ENCODE assay signal across 8 cellular contexts in the genomic region with DNA sequence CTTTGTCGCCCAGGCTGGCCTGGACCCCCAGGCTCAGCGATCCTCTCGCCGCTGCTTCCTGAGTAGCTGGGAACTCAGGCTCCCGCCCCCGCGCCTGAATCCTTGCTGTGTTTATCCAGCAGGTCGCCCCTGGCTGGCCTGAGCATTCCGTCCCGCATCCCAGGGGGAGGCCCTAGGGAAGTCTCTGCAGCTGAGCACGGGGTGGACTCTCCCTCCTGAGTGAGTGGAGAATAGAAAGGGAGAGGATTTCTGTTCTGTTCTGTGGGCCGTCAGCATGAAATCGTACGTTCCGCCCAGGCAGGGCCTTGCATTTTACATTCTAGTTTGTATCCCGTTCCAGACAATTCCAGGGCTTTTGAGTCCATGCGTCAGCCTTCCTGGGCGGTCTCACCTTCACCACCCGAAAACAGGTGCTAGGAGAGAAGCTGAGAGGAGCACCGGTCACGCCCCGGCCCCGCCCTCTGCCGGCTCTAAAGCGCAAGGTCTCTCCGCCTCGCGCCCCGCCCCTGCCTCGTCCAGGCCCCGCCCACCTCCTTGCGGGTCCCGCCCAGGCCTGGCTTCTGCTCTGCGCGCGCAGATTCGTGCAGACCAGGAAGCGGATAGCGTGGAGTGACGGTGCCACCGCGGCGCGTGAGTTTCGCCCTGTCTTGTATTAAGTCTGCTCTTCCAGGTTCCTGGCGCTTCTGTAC. TPM values are rescaled to one million over a fixed set of nuclear protein-coding genes. Genes with fewer than 3 reads are reported as not detected.
A peak's percentile ranks its signal among the peaks of the same experiment; 100 is the strongest.
DNase-seq lines count a peak whose midpoint lies in the region; ATAC-seq and TF ChIP-seq lines count a peak whose summit lies in the region.

A gene (plus strand): TSS at position 586 of the 689 bp plus-strand sequence. CDS start 15,285 bp downstream, outside the sequence.

- intact Hi-C loops in head of caudate nucleus (cut with DNase I) (no loop called here), ovary (cut with DNase I) (no loop called here)

- H3K4me1 ChIP-seq in ovary (ENCODE audit: insufficient read depth) (no peaks in the 10 kb centered on the region), thymus (ENCODE audit: control insufficient read depth, insufficient read depth, low read length) (peaks cover 3% of the 10 kb centered on the region)

- peak; percentile 95 for ATAC-seq in HG02571 (IDR thresholded peaks at IDR 0.05; ENCODE audit: unreplicated experiment)
- ATAC-seq in SK-N-SH treated with all-trans-retinoic acid at 6 μM for 48 hours = peak; percentile 100

- H3K9me3 ChIP-seq in ovary (no peaks in the 10 kb centered on the region), thymus (ENCODE audit: control insufficient read depth) (no peaks in the 10 kb centered on the region)

- peak within 1 kb of the TSS; percentile 97 for H3K4me3 Mint-ChIP-seq in activated naive CD8-positive, alpha-beta T cell

- TF ChIP-seq EP300 in ovary (IDR thresholded peaks at IDR 0.05) = no peak

- peaks cover 31% of the 10 kb centered on the region for H3K4me1 Mint-ChIP-seq in activated naive CD8-positive, alpha-beta T cell (ENCODE audit: low read depth)

- peak within 1 kb of the TSS; percentile 95 for H3K27ac Mint-ChIP-seq in activated naive CD8-positive, alpha-beta T cell

- peaks cover 28% of the 10 kb centered on the region for H3K36me3 Mint-ChIP-seq in activated naive CD8-positive, alpha-beta T cell

- TF ChIP-seq CTCF in ovary (IDR thresholded peaks at IDR 0.05) = peak; percentile 30 to 56 (median 53)

- H3K4me3 ChIP-seq in ovary (peak within 1 kb of the TSS; percentile 74), thymus (ENCODE audit: low read length) (peak within 1 kb of the TSS; percentile 73)

- H3K36me3 ChIP-seq in ovary = no peaks in the 10 kb centered on the region
- peaks cover 13% of the 10 kb centered on the region for H3K36me3 ChIP-seq in thymus (ENCODE audit: control insufficient read depth, insufficient read depth)

- H3K9me3 Mint-ChIP-seq in activated naive CD8-positive, alpha-beta T cell (ENCODE audit: low read depth) = peaks cover 4% of the 10 kb centered on the region

- peak; percentile 79 for TF ChIP-seq POLR2A in GM10847 (IDR thresholded peaks at IDR 0.05; ENCODE audit: extremely low read depth, insufficient read length)
- TF ChIP-seq POLR2A in ovary (IDR thresholded peaks at IDR 0.05) = peak; percentile 63

- DNase-seq in NCI-H1048 (lab: John Stamatoyannopoulos, UW) = peak; percentile 82
- DNase-seq in head of caudate nucleus = peak; percentile 93 to 99 (median 97)
- peak; percentile 93 to 98 (median 95) for DNase-seq in ovary

- H3K27me3 Mint-ChIP-seq in activated naive CD8-positive, alpha-beta T cell = no peaks in the 10 kb centered on the region

- no peaks in the 10 kb centered on the region for H3K27me3 ChIP-seq in ovary
- H3K27me3 ChIP-seq in thymus (ENCODE audit: control insufficient read depth, insufficient read depth) = no peaks in the 10 kb centered on the region

- 1% methylated on average over 46 of the region's 46 CpGs for WGBS in ovary, 3 donors
- WGBS in thymus = 3% methylated on average over 46 of the region's 46 CpGs

- H3K27ac ChIP-seq in ovary = peak within 1 kb of the TSS; percentile 45 to 64
- H3K27ac ChIP-seq in thymus (ENCODE audit: low read depth) = peak within 1 kb of the TSS; percentile 81

TF ChIP-seq in SK-N-SH treated with all-trans-retinoic acid at 6 μM for 48 hours, 23 proteins besides CTCF, POLR2A, EP300 and RAD21:
- TF ChIP-seq, protein P1, sequence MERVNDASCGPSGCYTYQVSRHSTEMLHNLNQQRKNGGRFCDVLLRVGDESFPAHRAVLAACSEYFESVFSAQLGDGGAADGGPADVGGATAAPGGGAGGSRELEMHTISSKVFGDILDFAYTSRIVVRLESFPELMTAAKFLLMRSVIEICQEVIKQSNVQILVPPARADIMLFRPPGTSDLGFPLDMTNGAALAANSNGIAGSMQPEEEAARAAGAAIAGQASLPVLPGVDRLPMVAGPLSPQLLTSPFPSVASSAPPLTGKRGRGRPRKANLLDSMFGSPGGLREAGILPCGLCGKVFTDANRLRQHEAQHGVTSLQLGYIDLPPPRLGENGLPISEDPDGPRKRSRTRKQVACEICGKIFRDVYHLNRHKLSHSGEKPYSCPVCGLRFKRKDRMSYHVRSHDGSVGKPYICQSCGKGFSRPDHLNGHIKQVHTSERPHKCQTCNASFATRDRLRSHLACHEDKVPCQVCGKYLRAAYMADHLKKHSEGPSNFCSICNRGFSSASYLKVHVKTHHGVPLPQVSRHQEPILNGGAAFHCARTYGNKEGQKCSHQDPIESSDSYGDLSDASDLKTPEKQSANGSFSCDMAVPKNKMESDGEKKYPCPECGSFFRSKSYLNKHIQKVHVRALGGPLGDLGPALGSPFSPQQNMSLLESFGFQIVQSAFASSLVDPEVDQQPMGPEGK (CRISPR knock-in tag; IDR thresholded peaks at IDR 0.05; ENCODE audit: borderline replicate concordance) = no peak
- TF ChIP-seq ISL1 (CRISPR knock-in tag; IDR thresholded peaks at IDR 0.05) = no peak
- no peak for TF ChIP-seq ZNF565 (CRISPR knock-in tag; conservative IDR thresholded peaks at IDR 0.05; ENCODE audit: low read depth)
- TF ChIP-seq RARB (CRISPR knock-in tag; IDR thresholded peaks at IDR 0.05) = no peak
- TF ChIP-seq SNAI2 (CRISPR knock-in tag; IDR thresholded peaks at IDR 0.05) = no peak
- TF ChIP-seq BACH2 (CRISPR knock-in tag; IDR thresholded peaks at IDR 0.05; ENCODE audit: borderline replicate concordance) = no peak
- no peak for TF ChIP-seq TCF4 (CRISPR knock-in tag; IDR thresholded peaks at IDR 0.05; ENCODE audit: borderline replicate concordance)
- TF ChIP-seq, protein P2, sequence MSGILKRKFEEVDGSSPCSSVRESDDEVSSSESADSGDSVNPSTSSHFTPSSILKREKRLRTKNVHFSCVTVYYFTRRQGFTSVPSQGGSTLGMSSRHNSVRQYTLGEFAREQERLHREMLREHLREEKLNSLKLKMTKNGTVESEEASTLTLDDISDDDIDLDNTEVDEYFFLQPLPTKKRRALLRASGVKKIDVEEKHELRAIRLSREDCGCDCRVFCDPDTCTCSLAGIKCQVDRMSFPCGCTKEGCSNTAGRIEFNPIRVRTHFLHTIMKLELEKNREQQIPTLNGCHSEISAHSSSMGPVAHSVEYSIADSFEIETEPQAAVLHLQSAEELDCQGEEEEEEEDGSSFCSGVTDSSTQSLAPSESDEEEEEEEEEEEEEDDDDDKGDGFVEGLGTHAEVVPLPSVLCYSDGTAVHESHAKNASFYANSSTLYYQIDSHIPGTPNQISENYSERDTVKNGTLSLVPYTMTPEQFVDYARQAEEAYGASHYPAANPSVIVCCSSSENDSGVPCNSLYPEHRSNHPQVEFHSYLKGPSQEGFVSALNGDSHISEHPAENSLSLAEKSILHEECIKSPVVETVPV (CRISPR knock-in tag; IDR thresholded peaks at IDR 0.05) = no peak
- no peak for TF ChIP-seq ZFP3 (CRISPR knock-in tag; IDR thresholded peaks at IDR 0.05)
- TF ChIP-seq, protein P3, sequence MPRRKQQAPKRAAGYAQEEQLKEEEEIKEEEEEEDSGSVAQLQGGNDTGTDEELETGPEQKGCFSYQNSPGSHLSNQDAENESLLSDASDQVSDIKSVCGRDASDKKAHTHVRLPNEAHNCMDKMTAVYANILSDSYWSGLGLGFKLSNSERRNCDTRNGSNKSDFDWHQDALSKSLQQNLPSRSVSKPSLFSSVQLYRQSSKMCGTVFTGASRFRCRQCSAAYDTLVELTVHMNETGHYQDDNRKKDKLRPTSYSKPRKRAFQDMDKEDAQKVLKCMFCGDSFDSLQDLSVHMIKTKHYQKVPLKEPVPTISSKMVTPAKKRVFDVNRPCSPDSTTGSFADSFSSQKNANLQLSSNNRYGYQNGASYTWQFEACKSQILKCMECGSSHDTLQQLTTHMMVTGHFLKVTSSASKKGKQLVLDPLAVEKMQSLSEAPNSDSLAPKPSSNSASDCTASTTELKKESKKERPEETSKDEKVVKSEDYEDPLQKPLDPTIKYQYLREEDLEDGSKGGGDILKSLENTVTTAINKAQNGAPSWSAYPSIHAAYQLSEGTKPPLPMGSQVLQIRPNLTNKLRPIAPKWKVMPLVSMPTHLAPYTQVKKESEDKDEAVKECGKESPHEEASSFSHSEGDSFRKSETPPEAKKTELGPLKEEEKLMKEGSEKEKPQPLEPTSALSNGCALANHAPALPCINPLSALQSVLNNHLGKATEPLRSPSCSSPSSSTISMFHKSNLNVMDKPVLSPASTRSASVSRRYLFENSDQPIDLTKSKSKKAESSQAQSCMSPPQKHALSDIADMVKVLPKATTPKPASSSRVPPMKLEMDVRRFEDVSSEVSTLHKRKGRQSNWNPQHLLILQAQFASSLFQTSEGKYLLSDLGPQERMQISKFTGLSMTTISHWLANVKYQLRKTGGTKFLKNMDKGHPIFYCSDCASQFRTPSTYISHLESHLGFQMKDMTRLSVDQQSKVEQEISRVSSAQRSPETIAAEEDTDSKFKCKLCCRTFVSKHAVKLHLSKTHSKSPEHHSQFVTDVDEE (CRISPR knock-in tag; IDR thresholded peaks at IDR 0.05) = no peak
TF ChIP-seq in SK-N-SH treated with all-trans-retinoic acid at 6 μM for 48 hours: peak in this region for 0.

RNA-seq across cellular contexts. Expression of the gene that starts here (rescaled TPM):
- total RNA-seq in ovary = 10 to 100 TPM in 5 of 7 donors, 1 to 10 TPM in 2; 8.5 to 19.5 (median 10.3) TPM
- polyA plus RNA-seq in ovary = 1 to 10 TPM; 6.7 to 7.8 TPM
- 14.9 TPM for polyA plus RNA-seq in thymus

Comparison
In these comparisons a context has a peak if more than half of its experiments do, and no peak if none do; other contexts are left out.
1. Peak in every context shown above with its lines: DNase-seq, ATAC-seq, H3K4me3 ChIP-seq and H3K27ac ChIP-seq.